ENCODE assay signal across 1 cellular context in the genomic region with DNA sequence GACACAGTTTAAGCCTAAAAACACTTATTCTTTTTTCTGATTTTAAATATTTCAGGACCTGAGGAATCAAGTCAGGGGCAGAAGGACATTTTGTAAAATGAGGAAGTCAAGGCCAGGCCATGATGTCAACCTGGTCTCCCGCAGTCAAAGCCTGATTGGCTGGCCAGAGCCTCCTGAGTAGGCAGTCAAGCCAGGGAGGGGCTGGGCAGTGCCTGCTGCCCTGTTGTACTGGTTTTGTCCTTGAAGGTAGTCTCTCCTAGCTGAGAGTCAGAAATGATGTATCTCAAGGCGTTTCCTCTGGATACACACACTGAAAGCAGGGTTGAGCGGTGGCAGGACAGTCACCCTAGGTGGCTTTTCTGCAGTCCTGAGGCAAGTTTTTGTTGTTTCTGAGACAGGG.
TF ChIP-seq lines count a peak whose summit lies in the region.

No MANE protein-coding gene starts in this region.

TF ChIP-seq in endothelial cell of umbilical vein, 7 proteins besides CTCF, POLR2A, EP300 and RAD21:
- TF ChIP-seq MYC (IDR thresholded peaks at IDR 0.05; ENCODE audit: low read depth, low read length), result no peak
- TF ChIP-seq EZH2 (IDR thresholded peaks at IDR 0.05; ENCODE audit: borderline replicate concordance, low read depth, low read length, severe bottlenecking), result no peak
- no peak for TF ChIP-seq GATA2 (IDR thresholded peaks at IDR 0.05; ENCODE audit: insufficient read depth, insufficient read length, low read depth, low read length)
